In the genomic region with DNA sequence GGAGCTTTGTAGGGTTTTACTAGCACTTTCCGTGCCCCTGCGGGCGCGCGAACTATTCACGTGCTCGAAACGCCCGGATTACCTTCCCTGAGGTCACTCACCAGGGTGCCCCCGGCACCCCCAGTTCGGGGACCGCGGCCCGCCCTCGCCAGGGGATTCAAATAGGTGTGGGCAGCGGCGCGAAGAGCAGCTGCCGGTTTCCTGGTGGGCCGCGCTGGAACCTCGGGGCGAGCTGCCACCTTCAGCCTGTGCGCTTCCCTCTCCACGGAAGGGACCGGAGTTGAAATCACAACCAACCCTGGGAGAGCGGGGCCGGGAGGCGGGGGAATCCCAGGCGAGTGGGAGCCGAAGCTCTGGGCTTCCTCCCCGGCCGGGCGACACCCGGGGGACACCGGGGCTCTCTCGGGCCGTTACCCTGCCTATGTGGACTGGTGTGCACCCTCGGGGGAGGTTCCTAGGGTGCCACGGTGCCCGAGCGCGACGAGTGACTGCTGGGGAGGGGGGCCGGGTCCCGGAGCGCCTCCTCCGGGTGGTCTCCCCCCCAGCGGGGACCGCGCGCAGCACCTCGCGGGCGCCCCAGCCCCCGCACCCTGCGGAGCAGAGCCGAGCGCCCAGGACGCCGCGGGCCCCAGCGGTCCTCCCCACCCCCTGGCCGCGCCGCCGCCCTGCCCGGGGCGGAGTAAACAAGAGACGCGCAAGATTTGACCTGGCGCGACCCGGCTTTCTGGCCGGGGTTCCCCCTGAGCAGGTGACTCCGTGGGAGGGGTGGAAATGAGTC, we compare ENCODE assay signal across 8 cellular contexts. TPM values are rescaled to one million over a fixed set of nuclear protein-coding genes. Genes with fewer than 3 reads are reported as not detected.
DNase-seq lines count a peak whose midpoint lies in the region; ATAC-seq and TF ChIP-seq lines count a peak whose summit lies in the region.

No MANE protein-coding gene starts in this region.

- H3K9ac ChIP-seq in endodermal cell (ENCODE audit: extremely low read depth, low read length, poor library complexity, severe bottlenecking): peak overlapping the region; percentile 60

- H3K27me3 ChIP-seq in endodermal cell (ENCODE audit: control insufficient read depth, insufficient read depth, low read length, poor library complexity, severe bottlenecking): peaks cover 72% of the 10 kb centered on the region

- no peaks in the 10 kb centered on the region for H3K4me1 ChIP-seq in endodermal cell (ENCODE audit: control insufficient read depth, insufficient read depth, low read length)

- peak; percentile 73 for DNase-seq in NCI-H2196 treated with DMSO at 0.1 percent for 48 hours (lab: John Stamatoyannopoulos, UW; ENCODE audit: unreplicated experiment)
- peak; percentile 47 for DNase-seq in activated CD8-positive, alpha-beta memory T cell treated with anti-CD3 and anti-CD28 coated beads, Interleukin-2, amount 50 U/mL, for 1 hour (ENCODE audit: extremely low read depth)
- peak; percentile 79 for DNase-seq in endodermal cell
- peak; percentile 43 to 72 for DNase-seq in mesothelial cell of epicardium (ENCODE audit: low spot score in 2 of 2, unreplicated experiment in 2 of 2)
- DNase-seq in stimulated activated CD8-positive, alpha-beta memory T cell treated with anti-CD3 and anti-CD28 coated beads, Interleukin-4, amount 100 ng/mL, for 1 hour (ENCODE audit: low read depth in 2 of 2, low spot score in 1 of 2): peak; percentile 54 to 57
- no peak for DNase-seq in SKM-1 treated with dmso at 0.1 percent for 144 hours (lab: John Stamatoyannopoulos, UW; ENCODE audit: unreplicated experiment)

- peak; percentile 64 for TF ChIP-seq POLR2A in GM18505 (IDR thresholded peaks at IDR 0.05; ENCODE audit: borderline replicate concordance, extremely low read depth, insufficient read depth, insufficient read length)

- H3K4me1 Mint-ChIP-seq in endodermal cell (peaks cover 21% of the 10 kb centered on the region), mesothelial cell of epicardium (peaks cover 28% of the 10 kb centered on the region)

- H3K9me3 ChIP-seq in endodermal cell (ENCODE audit: control insufficient read depth, low read length): no peaks in the 10 kb centered on the region

- 0 to 2% methylated on average over 12 to 76 of the region's 76 CpGs for WGBS in endodermal cell (ENCODE audit: insufficient coverage in 1 of 2, insufficient read length in 1 of 2), 2 experiments

- H3K9me3 Mint-ChIP-seq in endodermal cell: no peaks in the 10 kb centered on the region
- no peaks in the 10 kb centered on the region for H3K9me3 Mint-ChIP-seq in mesothelial cell of epicardium

- peaks cover 55% of the 10 kb centered on the region for H3K27me3 Mint-ChIP-seq in endodermal cell (ENCODE audit: insufficient read depth)
- H3K27me3 Mint-ChIP-seq in mesothelial cell of epicardium (ENCODE audit: low read depth): no peaks in the 10 kb centered on the region

- H3K27ac Mint-ChIP-seq in endodermal cell (peak overlapping the region; percentile 77), mesothelial cell of epicardium (peak overlapping the region; percentile 99)

- H3K4me3 Mint-ChIP-seq in endodermal cell (peak overlapping the region; percentile 84), mesothelial cell of epicardium (peak overlapping the region; percentile 85)

- TF ChIP-seq CTCF in endodermal cell (conservative IDR thresholded peaks at IDR 0.05) (no peak), mesothelial cell of epicardium (IDR thresholded peaks at IDR 0.05; ENCODE audit: unreplicated experiment) (peak; percentile 16)

- ATAC-seq in GM18505 (IDR thresholded peaks at IDR 0.05; ENCODE audit: unreplicated experiment) (peak; percentile 50), HG02642 (IDR thresholded peaks at IDR 0.05; ENCODE audit: poor library complexity, unreplicated experiment) (peak; percentile 61)

- H3K36me3 Mint-ChIP-seq in endodermal cell (ENCODE audit: low read depth): no peaks in the 10 kb centered on the region
- H3K36me3 Mint-ChIP-seq in mesothelial cell of epicardium: no peaks in the 10 kb centered on the region

- H3K27ac ChIP-seq in endodermal cell (ENCODE audit: low read depth, low read length): peak overlapping the region; percentile 88

- H3K36me3 ChIP-seq in endodermal cell (ENCODE audit: control insufficient read depth, insufficient read depth, low read length): no peaks in the 10 kb centered on the region

- peak overlapping the region; percentile 84 for H3K4me3 ChIP-seq in endodermal cell (ENCODE audit: low read length)

RNA-seq across cellular contexts. Expression of a gene that starts 2.1 kb away (rescaled TPM):
- total RNA-seq in endodermal cell (1 to 10 TPM; 1.7 to 2.4 TPM), mesothelial cell of epicardium (15.2 to 20.4 TPM (median 16.9 TPM) in 3 replicates)
- polyA plus RNA-seq in endodermal cell (2013, experiment 1 of 2): 4.1 TPM
- polyA plus RNA-seq in endodermal cell (2013, experiment 2 of 2): 6.1 TPM
